In genomic region chr22:24503851-24504170, GRCh38 we compare ENCODE assay signal across 23 cellular contexts. TPM values are rescaled to one million over a fixed set of nuclear protein-coding genes. Genes with fewer than 3 reads are reported as not detected.
DNase-seq lines count a peak whose midpoint lies in the region; ATAC-seq, FAIRE-seq and TF ChIP-seq lines count a peak whose summit lies in the region.
"Had no signal": no experiment of that assay in that cellular context is flagged by ENCODE, and none has a peak within 500 bp of the region (broad histone marks: within the 10 kb centered on the region; RNA-seq: fewer than 3 reads in every experiment).

No MANE protein-coding gene starts in this region.

- no peak overlapping the region; the same call in none of the 2 replicates for H2AFZ ChIP-seq in GM12878 (ENCODE audit: control insufficient read depth, low read depth, low read length)
- H2AFZ ChIP-seq in osteoblast (ENCODE audit: low read length), result no peak overlapping the region

- no peak for TF ChIP-seq POLR2A in GM12878 (IDR thresholded peaks at IDR 0.05; ENCODE audit: low read depth, low read length)

- RAD21 ChIA-PET in GM12878 (lab: Charles Lee; ENCODE audit: unreplicated experiment), result interaction anchor here (0.7 to 8.3 kb wide), 8 partner anchors 9 to 220 kb away, joined by 3 to 111 read pairs (median 26); partner anchors contain the start of gene ADORA2A

- SMC1A ChIA-PET in GM12878 (lab: Charles Lee; ENCODE audit: uncharacterized antibody, unreplicated experiment), result interaction anchor here (0.7 to 8.2 kb wide), 18 partner anchors 12 to 218 kb away, joined by 3 to 122 read pairs (median 5); partner anchors contain the start of gene ADORA2A

- intact Hi-C loops in Caco-2 (cut with micrococcal nuclease; ENCODE audit: unreplicated experiment), result loop anchor here (2.0 kb wide), 2 partner anchors 65 to 75 kb away; no protein-coding TSS in a partner anchor
- intact Hi-C loops in GM12878 (cut with micrococcal nuclease; ENCODE audit: unreplicated experiment), result loop anchor here (1.0 to 2.0 kb wide), 3 partner anchors 69 to 179 kb away; no protein-coding TSS in a partner anchor

- H4K20me1 ChIP-seq in GM12878 (ENCODE audit: control insufficient read depth, insufficient read depth) (no peaks in the 10 kb centered on the region), osteoblast (ENCODE audit: insufficient read depth, low read length) (no peaks in the 10 kb centered on the region)

- no peaks in the 10 kb centered on the region for H3K79me2 ChIP-seq in GM12878 (ENCODE audit: control insufficient read depth, insufficient read depth, low read length)
- no peaks in the 10 kb centered on the region for H3K79me2 ChIP-seq in osteoblast (ENCODE audit: insufficient read depth, low read length)

- H3K4me2 ChIP-seq in GM12878 (ENCODE audit: control insufficient read depth, insufficient read depth) (peak overlapping the region; percentile 77), osteoblast (ENCODE audit: insufficient read depth, low read length) (no peak overlapping the region)
- H3K4me2 ChIP-seq: smooth muscle cell had no signal

- H3K4me1 Mint-ChIP-seq in Caco-2 (ENCODE audit: low read depth, unreplicated experiment), result peaks cover 63% of the 10 kb centered on the region

- peak in 1 of 2 experiments; percentile 13 for DNase-seq in Caco-2
- no peak for DNase-seq in HL-60 (ENCODE audit: low read depth in 1 of 2, low spot score in 1 of 2)
- no peak for DNase-seq in GM12878 (ENCODE audit: low read depth, low spot score)
- DNase-seq in osteoblast (ENCODE audit: insufficient read length, low spot score, missing footprints), result peak; percentile 54
- no peak for DNase-seq in mesenteric fat pad (ENCODE audit: low spot score)
- no peak for DNase-seq in NCI-H2171 treated with DMSO at 0.1 percent for 48 hours (lab: John Stamatoyannopoulos, UW)
- DNase-seq: NCI-H1048, NCI-H446 treated with DMSO at 0.1 percent for 48 hours had no signal

- H3K9me3 Mint-ChIP-seq in Caco-2 (ENCODE audit: unreplicated experiment), result no peaks in the 10 kb centered on the region
- H3K9me3 Mint-ChIP-seq: activated naive CD4-positive, alpha-beta T cell treated with anti-CD3 and anti-CD28 coated beads, Interleukin-2, amount 50 U/mL, for 24 hours had no signal

- WGBS in GM12878 (ENCODE audit: insufficient coverage, insufficient replicate concordance, low lambda C conversion rate, missing lambda C conversion rate), result 50% methylated on average over 4 of the region's 4 CpGs

- TF ChIP-seq EP300 in GM12878 (IDR thresholded peaks at IDR 0.05; ENCODE audit: borderline replicate concordance in 1 of 2, control insufficient read depth in 1 of 2, low read depth in 2 of 2, low read length in 2 of 2), result no peak

- H3K27me3 Mint-ChIP-seq in Caco-2 (ENCODE audit: insufficient read depth, unreplicated experiment), result no peaks in the 10 kb centered on the region
- H3K27me3 Mint-ChIP-seq: activated naive CD4-positive, alpha-beta T cell treated with anti-CD3 and anti-CD28 coated beads, Interleukin-2, amount 50 U/mL, for 24 hours had no signal

- no peaks in the 10 kb centered on the region for H3K36me3 ChIP-seq in Caco-2 (ENCODE audit: control insufficient read depth, insufficient read depth, low read length)
- no peaks in the 10 kb centered on the region for H3K36me3 ChIP-seq in GM12878 (ENCODE audit: control insufficient read depth in 2 of 2, insufficient read depth in 2 of 2, low read length in 1 of 2)
- H3K36me3 ChIP-seq in osteoblast (ENCODE audit: insufficient read depth, low read length), result no peaks in the 10 kb centered on the region
- H3K36me3 ChIP-seq: BE2C, breast epithelium, lower lobe of right lung, pancreas, right atrium auricular region, tibial artery had no signal

- in situ Hi-C loops in GM12878 (cut with MboI), result no loop called here

- peak overlapping the region; percentile 80 for H3K27ac Mint-ChIP-seq in Caco-2 (ENCODE audit: unreplicated experiment)
- H3K27ac Mint-ChIP-seq: activated CD8-positive, alpha-beta T cell treated with anti-CD3 and anti-CD28 coated beads, Interleukin-2, amount 10 ng/mL, durations not matched to agents 7 days and 5 days; activated naive CD4-positive, alpha-beta T cell treated with anti-CD3 and anti-CD28 coated beads, Interleukin-2, amount 50 U/mL, for 24 hours had no signal

- H3K9ac ChIP-seq in GM12878 (ENCODE audit: control insufficient read depth, insufficient read depth, low read length), result peak overlapping the region; percentile 50

- no peak for FAIRE-seq in GM12878 (lab: Jason Lieb, UNC)
- FAIRE-seq: frontal cortex, pancreas had no signal

- no peak overlapping the region for H3K4me3 Mint-ChIP-seq in Caco-2 (ENCODE audit: unreplicated experiment)
- H3K4me3 Mint-ChIP-seq: activated CD8-positive, alpha-beta T cell treated with anti-CD3 and anti-CD28 coated beads, Interleukin-2, amount 10 ng/mL, durations not matched to agents 7 days and 5 days; activated naive CD4-positive, alpha-beta T cell treated with anti-CD3 and anti-CD28 coated beads, Interleukin-2, amount 50 U/mL, for 24 hours had no signal

- BruUV-seq in Caco-2 (replicated peaks; lab: Mats Ljungman, UMichigan) (no TSS peak), GM12878 (replicated peaks; lab: Mats Ljungman, UMichigan) (TSS peak; percentile 73)

- no peak overlapping the region for H3K4me3 ChIP-seq in Caco-2 (ENCODE audit: low read depth, low read length)
- H3K4me3 ChIP-seq in HL-60 (replicated peaks; ENCODE audit: insufficient read depth, low read length), result no peak overlapping the region
- H3K4me3 ChIP-seq in GM12878, result peak overlapping the region; percentile 30; the same call in 1 of the 2 replicates
- H3K4me3 ChIP-seq in osteoblast (ENCODE audit: insufficient read depth, low read length), result no peak overlapping the region
- H3K4me3 ChIP-seq: breast epithelium, lower lobe of right lung, mucosa of descending colon, pancreas, right atrium auricular region, smooth muscle cell, tibial artery had no signal

- TF ChIP-seq CTCF in Caco-2 (IDR thresholded peaks at IDR 0.05; ENCODE audit: insufficient read depth in 1 of 2, low read depth in 1 of 2, low read length in 1 of 2, severe bottlenecking in 1 of 2, unreplicated experiment in 1 of 2) (no peak), HL-60 (IDR thresholded peaks at IDR 0.05; ENCODE audit: insufficient read depth, low read length) (no peak), GM12878 (IDR thresholded peaks at IDR 0.05 in 2 of 3, conservative IDR thresholded peaks at IDR 0.05 in 1 of 3; ENCODE audit: control insufficient read depth in 2 of 3, extremely low read depth in 1 of 3, insufficient read depth in 1 of 3, low read depth in 3 of 3, low read length in 3 of 3) (no peak), osteoblast (IDR thresholded peaks at IDR 0.05; ENCODE audit: extremely low read depth, low read depth, low read length) (no peak)

- H3K9me3 ChIP-seq in Caco-2 (no peaks in the 10 kb centered on the region), GM12878 (replicated peaks; ENCODE audit: control insufficient read depth, insufficient read depth, low read length) (no peaks in the 10 kb centered on the region), osteoblast (ENCODE audit: low read depth, low read length) (no peaks in the 10 kb centered on the region)
- H3K9me3 ChIP-seq: BE2C, breast epithelium, lower lobe of right lung, mucosa of descending colon, pancreas, right atrium auricular region, tibial artery had no signal

- H3K4me1 ChIP-seq in Caco-2 (peaks cover 94% of the 10 kb centered on the region), GM12878 (ENCODE audit: control insufficient read depth, insufficient read depth, low read length) (peaks cover 39% of the 10 kb centered on the region), osteoblast (ENCODE audit: insufficient read depth, low read length) (peaks cover 3% of the 10 kb centered on the region)
- H3K4me1 ChIP-seq: breast epithelium, pancreas, tibial artery had no signal

- POLR2A ChIA-PET in Caco-2 (lab: Charles Lee) (no interaction called here), GM12878 (lab: Charles Lee) (interaction anchor here (0.5 to 6.7 kb wide), 11 partner anchors 11 to 147 kb away, joined by 3 to 48 read pairs (median 6); partner anchors contain the start of gene ADORA2A)

- CTCF ChIA-PET in Caco-2 (lab: Charles Lee), result interaction anchor here (1.1 to 3.5 kb wide), 2 partner anchors 18 to 21 kb away, joined by 3 to 21 read pairs; no protein-coding TSS in a partner anchor
- CTCF ChIA-PET in GM12878 (lab: Yijun Ruan, JAX), result interaction anchor here (0.8 to 14.8 kb wide), 14 partner anchors 8 to 287 kb away, joined by 3 to 332 read pairs (median 5); partner anchors contain the start of gene ADORA2A

- H3K27me3 ChIP-seq in Caco-2 (replicated peaks; ENCODE audit: control insufficient read depth, insufficient read depth, low read length), result no peaks in the 10 kb centered on the region
- H3K27me3 ChIP-seq in HL-60 (ENCODE audit: insufficient read depth, poor library complexity, severe bottlenecking), result no peaks in the 10 kb centered on the region
- no peaks in the 10 kb centered on the region; a peak in 1 of 4 replicates for H3K27me3 ChIP-seq in GM12878 (replicated peaks in 1 of 2; ENCODE audit: control insufficient read depth in 2 of 2, insufficient read depth in 2 of 2, low read length in 1 of 2)
- H3K27me3 ChIP-seq in osteoblast (ENCODE audit: insufficient read depth, low read length), result peaks cover 8% of the 10 kb centered on the region
- H3K27me3 ChIP-seq: BE2C, breast epithelium, pancreas, right atrium auricular region, tibial artery had no signal

- ATAC-seq in GM12878 (peak; percentile 7), GM21619 (IDR thresholded peaks at IDR 0.05; ENCODE audit: unreplicated experiment) (no peak)

- H3K36me3 Mint-ChIP-seq in Caco-2 (ENCODE audit: insufficient read depth, unreplicated experiment), result peaks cover 8% of the 10 kb centered on the region
- H3K36me3 Mint-ChIP-seq: activated naive CD4-positive, alpha-beta T cell treated with anti-CD3 and anti-CD28 coated beads, Interleukin-2, amount 50 U/mL, for 24 hours had no signal

- TF ChIP-seq RAD21 in GM12878 (IDR thresholded peaks at IDR 0.05; ENCODE audit: insufficient read depth, low read depth, low read length), result no peak

- H3K27ac ChIP-seq in HL-60 (replicated peaks) (peak overlapping the region; percentile 38), GM12878 (ENCODE audit: control insufficient read depth, insufficient read depth) (peak overlapping the region; percentile 68), osteoblast (ENCODE audit: low read depth, low read length) (no peak overlapping the region)
- H3K27ac ChIP-seq: breast epithelium, lower lobe of right lung, pancreas, right atrium auricular region, tibial artery, VCaP had no signal

RNA-seq across cellular contexts. Expression of gene UPB1, which starts 8.7 kb away (rescaled TPM):
- 5.6 and 6.7 TPM in 2 replicates for total RNA-seq in Caco-2 (2022)
- 39.2 and 39.8 TPM in 2 replicates for total RNA-seq in GM12878 (2013; cell fraction: nucleolus; rRNA removed)
- total RNA-seq in GM12878 (2014; rRNA removed), result 2.5 and 2.8 TPM in 2 replicates
- 3.4 and 3.5 TPM in 2 replicates for total RNA-seq in GM12878 (2014; rRNA removed; fragmentation: Illumina TruSeq; extraction: Trizol)
- 3.3 and 3.9 TPM in 2 replicates for total RNA-seq in GM12878 (2021)
- 1.8 TPM for polyA plus RNA-seq in GM12878 (2011; ENCODE audit: low read depth)
- 20.5 and 20.6 TPM in 2 replicates for polyA plus RNA-seq in GM12878 (2011; rRNA removed)
- 12.1 and 14.3 TPM in 2 replicates for polyA plus RNA-seq in GM12878 (2011; cell fraction: cytosol; rRNA removed)
- 19.0 and 30.2 TPM in 2 replicates for polyA plus RNA-seq in GM12878 (2011; cell fraction: nucleus; rRNA removed)
- polyA plus RNA-seq in GM12878 (2012), result 1.8 and 3.0 TPM in 2 replicates
- 2.6 and 2.8 TPM in 2 replicates for polyA plus RNA-seq in GM12878 (2014; fragmentation: Illumina TruSeq; extraction: Trizol)
- 1 to 10 TPM; 2.9 to 4.5 TPM for polyA plus RNA-seq in GM12878 (2014; fragmentation: Nextera tagmentation; extraction: Ambion mirVana)
- 3.4 and 3.5 TPM in 2 replicates for polyA plus RNA-seq in GM12878 (2014; rRNA removed)
- polyA plus RNA-seq in GM12878 (2016; fragmentation: Nextera tagmentation; extraction: Ambion mirVana), result 1 to 10 TPM in 1 of 2 experiments, under 1 TPM in 1; 0.89 to 1.2 TPM
- polyA minus RNA-seq in GM12878 (2011; rRNA and poly(A)+ RNA removed), result 10.8 and 11.0 TPM in 2 replicates
- polyA minus RNA-seq in GM12878 (2011; cell fraction: cytosol; rRNA and poly(A)+ RNA removed), result 3.3 and 3.6 TPM in 2 replicates
- polyA minus RNA-seq in GM12878 (2011; cell fraction: nucleus; rRNA and poly(A)+ RNA removed), result 6.9 and 8.1 TPM in 2 replicates
- total RNA-seq in osteoblast, result under 0.01 TPM in 1 of 2 replicates, not detected in the other
- total RNA-seq in mesenteric fat pad, result 0.32 TPM
- total RNA-seq: H1, LHCN-M2, smooth muscle cell had no signal

RNA-seq across cellular contexts. Expression of gene GUCD1, which starts 51.1 kb away (rescaled TPM):
- total RNA-seq in Caco-2 (2022), result 120 and 127 TPM in 2 replicates
- total RNA-seq in GM12878 (2013; cell fraction: nucleolus; rRNA removed), result 33.2 and 34.3 TPM in 2 replicates
- total RNA-seq in GM12878 (2014; rRNA removed), result 170 and 177 TPM in 2 replicates
- total RNA-seq in GM12878 (2014; rRNA removed; fragmentation: Illumina TruSeq; extraction: Trizol), result 81.7 and 82.2 TPM in 2 replicates
- 126 and 127 TPM in 2 replicates for total RNA-seq in GM12878 (2021)
- 65.3 TPM for polyA plus RNA-seq in GM12878 (2011; ENCODE audit: low read depth)
- 57.4 and 87.1 TPM in 2 replicates for polyA plus RNA-seq in GM12878 (2011; rRNA removed)
- 128 and 167 TPM in 2 replicates for polyA plus RNA-seq in GM12878 (2011; cell fraction: cytosol; rRNA removed)
- polyA plus RNA-seq in GM12878 (2011; cell fraction: nucleus; rRNA removed), result 69.8 and 82.1 TPM in 2 replicates
- 80.9 and 87.1 TPM in 2 replicates for polyA plus RNA-seq in GM12878 (2012)
- polyA plus RNA-seq in GM12878 (2014; fragmentation: Illumina TruSeq; extraction: Trizol), result 65.0 and 89.3 TPM in 2 replicates
- polyA plus RNA-seq in GM12878 (2014; fragmentation: Nextera tagmentation; extraction: Ambion mirVana), result 10 to 100 TPM; 57.8 to 96.9 TPM
- 136 and 145 TPM in 2 replicates for polyA plus RNA-seq in GM12878 (2014; rRNA removed)
- 10 to 100 TPM; 56.0 to 71.2 TPM for polyA plus RNA-seq in GM12878 (2016; fragmentation: Nextera tagmentation; extraction: Ambion mirVana)
- polyA minus RNA-seq in GM12878 (2011; rRNA and poly(A)+ RNA removed), result 126 and 176 TPM in 2 replicates
- polyA minus RNA-seq in GM12878 (2011; cell fraction: cytosol; rRNA and poly(A)+ RNA removed), result 67.6 and 74.1 TPM in 2 replicates
- 20.8 and 41.9 TPM in 2 replicates for polyA minus RNA-seq in GM12878 (2011; cell fraction: nucleus; rRNA and poly(A)+ RNA removed)
- 146 and 155 TPM in 2 replicates for total RNA-seq in osteoblast
- total RNA-seq in mesenteric fat pad, result 130 TPM

RNA-seq across cellular contexts. Expression of gene SNRPD3, which starts 52.0 kb away (rescaled TPM):
- total RNA-seq in Caco-2 (2022) (202 and 217 TPM in 2 replicates), GM12878 (2014; rRNA removed) (175 and 179 TPM in 2 replicates), GM12878 (2014; rRNA removed; fragmentation: Illumina TruSeq; extraction: Trizol) (254 and 257 TPM in 2 replicates), GM12878 (2021) (111 and 112 TPM in 2 replicates), osteoblast (51.9 and 57.5 TPM in 2 replicates), mesenteric fat pad (51.5 TPM)
- total RNA-seq in GM12878 (2013; cell fraction: nucleolus; rRNA removed), result 108 and 115 TPM in 2 replicates
- polyA plus RNA-seq in GM12878 (2011; ENCODE audit: low read depth), result 44.6 TPM
- polyA plus RNA-seq in GM12878 (2011; rRNA removed) (68.4 and 121 TPM in 2 replicates), GM12878 (2014; fragmentation: Illumina TruSeq; extraction: Trizol) (324 and 433 TPM in 2 replicates), GM12878 (2014; fragmentation: Nextera tagmentation; extraction: Ambion mirVana) (100 to 1,000 TPM; 244 to 258 TPM), GM12878 (2014; rRNA removed) (197 and 228 TPM in 2 replicates), GM12878 (2016; fragmentation: Nextera tagmentation; extraction: Ambion mirVana) (100 to 1,000 TPM; 240 to 251 TPM)
- 214 and 250 TPM in 2 replicates for polyA plus RNA-seq in GM12878 (2011; cell fraction: cytosol; rRNA removed)
- 76.5 and 82.6 TPM in 2 replicates for polyA plus RNA-seq in GM12878 (2011; cell fraction: nucleus; rRNA removed)
- polyA plus RNA-seq in GM12878 (2012), result 121 and 175 TPM in 2 replicates
- 175 and 182 TPM in 2 replicates for polyA minus RNA-seq in GM12878 (2011; rRNA and poly(A)+ RNA removed)
- 36.2 and 58.3 TPM in 2 replicates for polyA minus RNA-seq in GM12878 (2011; cell fraction: cytosol; rRNA and poly(A)+ RNA removed)
- polyA minus RNA-seq in GM12878 (2011; cell fraction: nucleus; rRNA and poly(A)+ RNA removed), result 57.3 and 92.8 TPM in 2 replicates
